ENCODE assay signal across 25 cellular contexts in genomic region chr2:178584666-178585065, GRCh38.
"Had no signal": no experiment of that assay in that cellular context is flagged by ENCODE, and none has a peak within 500 bp of the region (broad histone marks: within the 10 kb centered on the region; RNA-seq: fewer than 3 reads in every experiment).

No MANE protein-coding gene starts in this region.

- H3K36me3 ChIP-seq: right lobe of liver, thyroid gland, transverse colon had no signal

- ATAC-seq: left lobe of liver; naive thymus-derived CD8-positive, alpha-beta T cell; right lobe of liver; stimulated activated naive B cell treated with anti-CD40 and anti-IgM and Interleukin-4, amounts not matched to agents 10 μg/mL and 1 μg/mL and 100 μg/mL, for 72 hours; stimulated activated naive CD8-positive, alpha-beta T cell treated with anti-CD3 and anti-CD28 coated beads, Interleukin-15, Interleukin-2, amounts not matched to agents 100 U/mL and 50 U/mL, for 24 hours had no signal

- H3K9ac ChIP-seq: parathyroid adenoma had no signal

- H3K4me3 Mint-ChIP-seq: immature natural killer cell; memory B cell; naive thymus-derived CD8-positive, alpha-beta T cell; nephron; neural crest cell; stimulated activated naive B cell treated with anti-CD40 and anti-IgM and Interleukin-4, amounts not matched to agents 10 μg/mL and 1 μg/mL and 100 μg/mL, for 72 hours had no signal

- H3K4me3 ChIP-seq: lung, right atrium auricular region, right lobe of liver, skin epidermis, stomach, testis, thyroid gland, transverse colon, upper lobe of left lung, vagina had no signal

- H3K79me2 ChIP-seq: parathyroid adenoma had no signal

- H3K9me3 Mint-ChIP-seq: immature natural killer cell, memory B cell had no signal

- H2AFZ ChIP-seq: parathyroid adenoma had no signal

- H3K9me3 ChIP-seq: right atrium auricular region, right lobe of liver, stomach, testis, thyroid gland, transverse colon, upper lobe of left lung, vagina had no signal

- H3K4me1 ChIP-seq: parathyroid adenoma, right atrium auricular region, right lobe of liver, stomach, testis, thyroid gland, transverse colon, upper lobe of left lung, vagina had no signal

- H3K27me3 ChIP-seq: right atrium auricular region, right lobe of liver, stomach, testis, thyroid gland, transverse colon, upper lobe of left lung, vagina had no signal

- H3K4me1 Mint-ChIP-seq: immature natural killer cell; memory B cell; naive thymus-derived CD8-positive, alpha-beta T cell; nephron; neural crest cell; stimulated activated naive B cell treated with anti-CD40 and anti-IgM and Interleukin-4, amounts not matched to agents 10 μg/mL and 1 μg/mL and 100 μg/mL, for 72 hours had no signal

- DNase-seq: hippocampal formation; immature natural killer cell; naive thymus-derived CD8-positive, alpha-beta T cell; nucleus accumbens; right lobe of liver; stimulated activated CD4-positive, alpha-beta T cell treated with anti-CD3 and anti-CD28 coated beads, Interleukin-12 subunit alpha, Interleukin-12 subunit beta, amount 100 ng/mL, for 4 hours; stimulated activated CD4-positive, alpha-beta T cell treated with anti-CD3 and anti-CD28 coated beads, Interleukin-15, amount 100 ng/mL, for 24 hours; stimulated activated CD4-positive, alpha-beta T cell treated with anti-CD3 and anti-CD28 coated beads, Interleukin-2, amount 100 ng/mL, for 24 hours; stimulated activated CD4-positive, alpha-beta T cell treated with anti-CD3 and anti-CD28 coated beads, Interleukin-4, amount 100 ng/mL, for 1 hour; stimulated activated naive B cell treated with anti-CD40 and anti-IgM and Interleukin-4, amounts not matched to agents 10 μg/mL and 1 μg/mL and 100 μg/mL, for 72 hours; stimulated activated naive CD8-positive, alpha-beta T cell treated with anti-CD3 and anti-CD28 coated beads, Interleukin-15, Interleukin-2, amounts not matched to agents 100 U/mL and 50 U/mL, for 24 hours; stomach; testis; thyroid gland; transverse colon; upper lobe of left lung had no signal

- H3K27me3 Mint-ChIP-seq: memory B cell; naive thymus-derived CD8-positive, alpha-beta T cell; stimulated activated naive B cell treated with anti-CD40 and anti-IgM and Interleukin-4, amounts not matched to agents 10 μg/mL and 1 μg/mL and 100 μg/mL, for 72 hours had no signal

- H3K27ac ChIP-seq: parathyroid adenoma, right atrium auricular region, right lobe of liver, skin epidermis, stomach, testis, thyroid gland, transverse colon, upper lobe of left lung, vagina had no signal

- H3K27ac Mint-ChIP-seq: immature natural killer cell; memory B cell; nephron; stimulated activated naive B cell treated with anti-CD40 and anti-IgM and Interleukin-4, amounts not matched to agents 10 μg/mL and 1 μg/mL and 100 μg/mL, for 72 hours had no signal
